Comparison of ENCODE assay signal across 15 cellular contexts in the genomic region with DNA sequence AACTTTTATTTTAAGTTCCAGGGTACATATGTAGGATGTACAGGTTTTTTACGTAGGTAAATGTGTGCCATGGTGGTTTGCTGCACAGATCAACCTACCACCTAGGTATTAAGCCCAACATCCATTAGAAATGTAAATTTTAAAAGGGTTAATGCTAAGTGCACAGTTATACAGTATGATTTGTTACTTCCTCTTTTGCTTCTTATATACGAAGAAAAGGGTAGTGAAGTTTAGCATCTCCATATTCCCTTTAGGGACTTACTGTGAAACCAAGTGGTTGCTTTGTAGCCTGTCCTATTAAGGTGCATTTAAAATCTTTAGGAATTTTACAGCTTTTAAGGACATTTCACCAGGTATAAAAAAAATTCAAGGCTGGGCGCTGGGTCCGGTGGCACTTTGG. TPM values are rescaled to one million over a fixed set of nuclear protein-coding genes. Genes with fewer than 3 reads are reported as not detected.
A peak's percentile ranks its signal among the peaks of the same experiment; 100 is the strongest.
DNase-seq lines count a peak whose midpoint lies in the region; ATAC-seq and TF ChIP-seq lines count a peak whose summit lies in the region.
"Had no signal": no experiment of that assay in that cellular context is flagged by ENCODE, and none has a peak within 500 bp of the region (broad histone marks: within the 10 kb centered on the region; RNA-seq: fewer than 3 reads in every experiment).

No MANE protein-coding gene starts in this region.

- no peak for TF ChIP-seq CTCF in GM13977 (IDR thresholded peaks at IDR 0.05; ENCODE audit: extremely low read depth, insufficient read depth, missing control alignments)

- no peaks in the 10 kb centered on the region for H3K9me3 Mint-ChIP-seq in stimulated activated memory B cell treated with anti-CD40 and anti-IgM and Interleukin-4, amounts not matched to agents 10 μg/mL and 1 μg/mL and 100 μg/mL, for 72 hours
- no peaks in the 10 kb centered on the region for H3K9me3 Mint-ChIP-seq in activated naive CD4-positive, alpha-beta T cell treated with anti-CD3 and anti-CD28 coated beads for 36 hours
- H3K9me3 Mint-ChIP-seq: T-cell had no signal

- CTCF ChIA-PET in activated naive CD4-positive, alpha-beta T cell treated with anti-CD3 and anti-CD28 coated beads for 36 hours (lab: Charles Lee): interaction anchor here (0.7 kb wide), 1 partner anchor 283 kb away, joined by 5 read pairs; no protein-coding TSS in a partner anchor

- DNase-seq in MV-4-11 (lab: John Stamatoyannopoulos, UW) (peak; percentile 65), GM13977 (ENCODE audit: low spot score) (no peak)
- DNase-seq in activated naive CD4-positive, alpha-beta T cell treated with anti-CD3 and anti-CD28 coated beads for 36 hours: no peak
- DNase-seq: activated CD4-positive, alpha-beta T cell treated with anti-CD3 and anti-CD28 coated beads for 48 hours; adrenal gland; mesenchymal stem cell; MM.1S; stimulated activated naive CD4-positive, alpha-beta T cell; T-cell had no signal

- intact Hi-C loops in activated naive CD4-positive, alpha-beta T cell treated with anti-CD3 and anti-CD28 coated beads for 36 hours (cut with micrococcal nuclease): no loop called here

- peaks cover 50% of the 10 kb centered on the region for H3K36me3 Mint-ChIP-seq in stimulated activated memory B cell treated with anti-CD40 and anti-IgM and Interleukin-4, amounts not matched to agents 10 μg/mL and 1 μg/mL and 100 μg/mL, for 72 hours
- peaks cover 17% of the 10 kb centered on the region for H3K36me3 Mint-ChIP-seq in activated naive CD4-positive, alpha-beta T cell treated with anti-CD3 and anti-CD28 coated beads for 36 hours (ENCODE audit: low read depth)

- peaks cover 24% of the 10 kb centered on the region for H3K4me1 Mint-ChIP-seq in stimulated activated memory B cell treated with anti-CD40 and anti-IgM and Interleukin-4, amounts not matched to agents 10 μg/mL and 1 μg/mL and 100 μg/mL, for 72 hours
- peaks cover 14% of the 10 kb centered on the region for H3K4me1 Mint-ChIP-seq in activated naive CD4-positive, alpha-beta T cell treated with anti-CD3 and anti-CD28 coated beads for 36 hours (ENCODE audit: low read depth)

- in situ Hi-C loops in GM13977 (cut with MboI; ENCODE audit: low pct_unique_long_range_greater_than_20kb, low sequenced_read_pairs, unreplicated experiment): no loop called here

- ATAC-seq in GM19043 (IDR thresholded peaks at IDR 0.05; ENCODE audit: low read depth, unreplicated experiment): peak; percentile 60
- ATAC-seq in HG02938 (IDR thresholded peaks at IDR 0.05; ENCODE audit: unreplicated experiment): peak; percentile 67
- ATAC-seq in stimulated activated memory B cell treated with anti-CD40 and anti-IgM and Interleukin-4, amounts not matched to agents 10 μg/mL and 1 μg/mL and 100 μg/mL, for 72 hours: peak; percentile 95
- ATAC-seq in HG02884 (IDR thresholded peaks at IDR 0.05; ENCODE audit: unreplicated experiment): no peak
- ATAC-seq: gastroesophageal sphincter, Panc1, T-cell had no signal

- peak overlapping the region; percentile 73 for H3K27ac Mint-ChIP-seq in stimulated activated memory B cell treated with anti-CD40 and anti-IgM and Interleukin-4, amounts not matched to agents 10 μg/mL and 1 μg/mL and 100 μg/mL, for 72 hours
- H3K27ac Mint-ChIP-seq in activated naive CD4-positive, alpha-beta T cell treated with anti-CD3 and anti-CD28 coated beads for 36 hours: no peak overlapping the region
- H3K27ac Mint-ChIP-seq: T-cell had no signal

- no peaks in the 10 kb centered on the region for H3K27me3 Mint-ChIP-seq in stimulated activated memory B cell treated with anti-CD40 and anti-IgM and Interleukin-4, amounts not matched to agents 10 μg/mL and 1 μg/mL and 100 μg/mL, for 72 hours
- no peaks in the 10 kb centered on the region for H3K27me3 Mint-ChIP-seq in activated naive CD4-positive, alpha-beta T cell treated with anti-CD3 and anti-CD28 coated beads for 36 hours (ENCODE audit: low read depth)
- H3K27me3 Mint-ChIP-seq: T-cell had no signal

- H3K4me3 Mint-ChIP-seq in stimulated activated memory B cell treated with anti-CD40 and anti-IgM and Interleukin-4, amounts not matched to agents 10 μg/mL and 1 μg/mL and 100 μg/mL, for 72 hours: peak overlapping the region; percentile 59
- no peak overlapping the region for H3K4me3 Mint-ChIP-seq in activated naive CD4-positive, alpha-beta T cell treated with anti-CD3 and anti-CD28 coated beads for 36 hours
- H3K4me3 Mint-ChIP-seq: T-cell had no signal

RNA-seq across cellular contexts. Expression of a gene that starts 46.4 kb away (rescaled TPM):
- total RNA-seq in activated naive CD4-positive, alpha-beta T cell treated with anti-CD3 and anti-CD28 coated beads for 36 hours: 10 to 100 TPM; 14.8 to 18.3 TPM
